14 cellular contexts compared by ENCODE assay signal in genomic region chr12:96136129-96136528, GRCh38. TPM values are rescaled to one million over a fixed set of nuclear protein-coding genes. Genes with fewer than 3 reads are reported as not detected.
A peak's percentile ranks its signal among the peaks of the same experiment; 100 is the strongest.
DNase-seq lines count a peak whose midpoint lies in the region; ATAC-seq, FAIRE-seq and TF ChIP-seq lines count a peak whose summit lies in the region.
"Had no signal": no experiment of that assay in that cellular context is flagged by ENCODE, and none has a peak within 500 bp of the region (broad histone marks: within the 10 kb centered on the region; RNA-seq: fewer than 3 reads in every experiment).

No MANE protein-coding gene starts in this region.

- peak overlapping the region; percentile 2 for H3K4me3 Mint-ChIP-seq in stimulated activated naive CD8-positive, alpha-beta T cell treated with anti-CD3 and anti-CD28 coated beads, Interleukin-15, Interleukin-2, amounts not matched to agents 100 ng/mL and 50 ng/mL, for 24 hours
- H3K4me3 Mint-ChIP-seq in astrocyte (ENCODE audit: unreplicated experiment), result peak overlapping the region; percentile 46
- H3K4me3 Mint-ChIP-seq in activated CD4-positive, alpha-beta memory T cell treated with anti-CD3 and anti-CD28 coated beads for 36 hours, result no peak overlapping the region
- H3K4me3 Mint-ChIP-seq: activated CD4-positive, alpha-beta T cell treated with anti-CD3 and anti-CD28 coated beads, Interleukin-2, amount 10 ng/mL, durations not matched to agents 7 days and 5 days; naive B cell had no signal

- no peak for ATAC-seq in stimulated activated naive CD8-positive, alpha-beta T cell treated with anti-CD3 and anti-CD28 coated beads, Interleukin-15, Interleukin-2, amounts not matched to agents 100 U/mL and 50 U/mL, for 24 hours

- H3K9ac ChIP-seq in astrocyte (ENCODE audit: low read length), result peak overlapping the region; percentile 58

- no peaks in the 10 kb centered on the region for H3K9me3 Mint-ChIP-seq in stimulated activated naive CD8-positive, alpha-beta T cell treated with anti-CD3 and anti-CD28 coated beads, Interleukin-15, Interleukin-2, amounts not matched to agents 100 ng/mL and 50 ng/mL, for 24 hours
- peaks cover 12% of the 10 kb centered on the region for H3K9me3 Mint-ChIP-seq in astrocyte (ENCODE audit: unreplicated experiment)
- H3K9me3 Mint-ChIP-seq in activated CD4-positive, alpha-beta memory T cell treated with anti-CD3 and anti-CD28 coated beads for 36 hours, result no peaks in the 10 kb centered on the region
- H3K9me3 Mint-ChIP-seq: naive B cell had no signal

- H3K36me3 ChIP-seq in astrocyte (ENCODE audit: insufficient read depth, low read length), result no peaks in the 10 kb centered on the region

- H3K36me3 Mint-ChIP-seq in stimulated activated naive CD8-positive, alpha-beta T cell treated with anti-CD3 and anti-CD28 coated beads, Interleukin-15, Interleukin-2, amounts not matched to agents 100 ng/mL and 50 ng/mL, for 24 hours (ENCODE audit: low read depth), result no peaks in the 10 kb centered on the region
- H3K36me3 Mint-ChIP-seq in astrocyte (ENCODE audit: low read depth, unreplicated experiment), result peaks cover 1% of the 10 kb centered on the region
- no peaks in the 10 kb centered on the region for H3K36me3 Mint-ChIP-seq in activated CD4-positive, alpha-beta memory T cell treated with anti-CD3 and anti-CD28 coated beads for 36 hours
- H3K36me3 Mint-ChIP-seq: naive B cell had no signal

- H2AFZ ChIP-seq in astrocyte (ENCODE audit: low read depth, low read length), result peak overlapping the region; percentile 55

- no peaks in the 10 kb centered on the region for H4K20me1 ChIP-seq in astrocyte (ENCODE audit: insufficient read depth, low read length)

- intact Hi-C loops in activated CD4-positive, alpha-beta memory T cell treated with anti-CD3 and anti-CD28 coated beads for 36 hours (cut with micrococcal nuclease), result loop anchor here (1.0 to 2.0 kb wide), 3 partner anchors 41 to 77 kb away; no protein-coding TSS in a partner anchor

- H3K4me1 Mint-ChIP-seq in stimulated activated naive CD8-positive, alpha-beta T cell treated with anti-CD3 and anti-CD28 coated beads, Interleukin-15, Interleukin-2, amounts not matched to agents 100 ng/mL and 50 ng/mL, for 24 hours (ENCODE audit: low read depth), result peaks cover 32% of the 10 kb centered on the region
- H3K4me1 Mint-ChIP-seq in astrocyte (ENCODE audit: low read depth, unreplicated experiment), result peaks cover 25% of the 10 kb centered on the region
- H3K4me1 Mint-ChIP-seq in activated CD4-positive, alpha-beta memory T cell treated with anti-CD3 and anti-CD28 coated beads for 36 hours (ENCODE audit: low read depth), result peaks cover 27% of the 10 kb centered on the region

- H3K9me3 ChIP-seq in astrocyte (ENCODE audit: insufficient read depth, low read depth, low read length), result no peaks in the 10 kb centered on the region

- POLR2A ChIA-PET in activated CD4-positive, alpha-beta memory T cell treated with anti-CD3 and anti-CD28 coated beads for 36 hours (lab: Charles Lee), result no interaction called here

- H3K27ac Mint-ChIP-seq in stimulated activated naive CD8-positive, alpha-beta T cell treated with anti-CD3 and anti-CD28 coated beads, Interleukin-15, Interleukin-2, amounts not matched to agents 100 ng/mL and 50 ng/mL, for 24 hours, result peak overlapping the region; percentile 18
- peak overlapping the region; percentile 88 for H3K27ac Mint-ChIP-seq in astrocyte (ENCODE audit: unreplicated experiment)
- H3K27ac Mint-ChIP-seq in activated CD4-positive, alpha-beta memory T cell treated with anti-CD3 and anti-CD28 coated beads for 36 hours, result no peak overlapping the region
- H3K27ac Mint-ChIP-seq: activated CD4-positive, alpha-beta T cell treated with anti-CD3 and anti-CD28 coated beads, Interleukin-2, amount 10 ng/mL, durations not matched to agents 7 days and 5 days had no signal

- peaks cover 24% of the 10 kb centered on the region for H3K4me1 ChIP-seq in astrocyte (ENCODE audit: insufficient read depth, low read length)

- TF ChIP-seq CTCF in astrocyte (IDR thresholded peaks at IDR 0.05; ENCODE audit: insufficient read depth, low read depth, low read length), result no peak

- H3K27me3 Mint-ChIP-seq in stimulated activated naive CD8-positive, alpha-beta T cell treated with anti-CD3 and anti-CD28 coated beads, Interleukin-15, Interleukin-2, amounts not matched to agents 100 ng/mL and 50 ng/mL, for 24 hours, result peaks cover 9% of the 10 kb centered on the region
- peaks cover 7% of the 10 kb centered on the region for H3K27me3 Mint-ChIP-seq in astrocyte (ENCODE audit: low read depth, unreplicated experiment)
- H3K27me3 Mint-ChIP-seq in activated CD4-positive, alpha-beta memory T cell treated with anti-CD3 and anti-CD28 coated beads for 36 hours, result peaks cover 4% of the 10 kb centered on the region

- peaks cover 3% of the 10 kb centered on the region for H3K27me3 ChIP-seq in astrocyte (ENCODE audit: insufficient read depth, low read length)

- DNase-seq in stimulated activated naive CD8-positive, alpha-beta T cell treated with anti-CD3 and anti-CD28 coated beads, Interleukin-15, Interleukin-2, amounts not matched to agents 100 U/mL and 50 U/mL, for 24 hours, result no peak
- DNase-seq in astrocyte (ENCODE audit: low read depth), result peak; percentile 91
- peak; percentile 85 for DNase-seq in kidney tubule cell (ENCODE audit: low spot score)
- no peak for DNase-seq in ecto neural progenitor cell (ENCODE audit: low spot score)
- DNase-seq in activated T-cell treated with anti-CD3 and anti-CD28 coated beads, Interleukin-2, amount 50 U/mL, for 1 hour, result no peak
- DNase-seq in activated CD4-positive, alpha-beta T cell treated with anti-CD3 and anti-CD28 coated beads, Interleukin-2, amount 50 U/mL, for 48 hours, result no peak
- no peak for DNase-seq in activated CD4-positive, alpha-beta memory T cell treated with anti-CD3 and anti-CD28 coated beads for 36 hours
- DNase-seq: activated CD4-positive, alpha-beta T cell treated with anti-CD3 and anti-CD28 coated beads, Interleukin-2, amount 10 ng/mL, durations not matched to agents 7 days and 5 days; glutamatergic neuron; naive B cell; NCI-H1436 treated with DMSO at 0.1 percent for 48 hours; RPMI8226 had no signal

- peak overlapping the region; percentile 83 for H3K27ac ChIP-seq in astrocyte (ENCODE audit: low read depth, low read length)
- H3K27ac ChIP-seq: C4-2B had no signal

- peak overlapping the region; percentile 19 for H3K4me3 ChIP-seq in astrocyte (ENCODE audit: insufficient read depth, low read depth, low read length)

- no peaks in the 10 kb centered on the region for H3K79me2 ChIP-seq in astrocyte (ENCODE audit: insufficient read depth, low read length)

- CTCF ChIA-PET in activated CD4-positive, alpha-beta memory T cell treated with anti-CD3 and anti-CD28 coated beads for 36 hours (lab: Charles Lee), result interaction anchor here (3.0 kb wide), 1 partner anchor 79 kb away, joined by 10 read pairs; no protein-coding TSS in a partner anchor

- FAIRE-seq in astrocyte (lab: Jason Lieb, UNC), result no peak

- peak overlapping the region; percentile 79 for H3K4me2 ChIP-seq in astrocyte (ENCODE audit: low read length)

RNA-seq across cellular contexts. Expression of gene ELK3, which starts 58.0 kb away (rescaled TPM):
- 54.8 and 62.7 TPM in 2 replicates for total RNA-seq in astrocyte
- total RNA-seq in activated CD4-positive, alpha-beta memory T cell treated with anti-CD3 and anti-CD28 coated beads for 36 hours, result 10 to 100 TPM; 23.9 to 24.1 TPM

Comparison
In these comparisons a context has a peak if more than half of its experiments do, and no peak if none do; other contexts are left out.
1. DNase-seq: peak in astrocyte (single experiment) and kidney tubule cell (single experiment); none in stimulated activated naive CD8-positive, alpha-beta T cell treated with anti-CD3 and anti-CD28 coated beads, Interleukin-15, Interleukin-2, amounts not matched to agents 100 U/mL and 50 U/mL, for 24 hours (single experiment), ecto neural progenitor cell (single experiment), activated T-cell treated with anti-CD3 and anti-CD28 coated beads, Interleukin-2, amount 50 U/mL, for 1 hour (single experiment), activated CD4-positive, alpha-beta T cell treated with anti-CD3 and anti-CD28 coated beads, Interleukin-2, amount 50 U/mL, for 48 hours (0 of 2) and activated CD4-positive, alpha-beta memory T cell treated with anti-CD3 and anti-CD28 coated beads for 36 hours (single experiment).